1 cellular context compared by ENCODE assay signal in the genomic region with DNA sequence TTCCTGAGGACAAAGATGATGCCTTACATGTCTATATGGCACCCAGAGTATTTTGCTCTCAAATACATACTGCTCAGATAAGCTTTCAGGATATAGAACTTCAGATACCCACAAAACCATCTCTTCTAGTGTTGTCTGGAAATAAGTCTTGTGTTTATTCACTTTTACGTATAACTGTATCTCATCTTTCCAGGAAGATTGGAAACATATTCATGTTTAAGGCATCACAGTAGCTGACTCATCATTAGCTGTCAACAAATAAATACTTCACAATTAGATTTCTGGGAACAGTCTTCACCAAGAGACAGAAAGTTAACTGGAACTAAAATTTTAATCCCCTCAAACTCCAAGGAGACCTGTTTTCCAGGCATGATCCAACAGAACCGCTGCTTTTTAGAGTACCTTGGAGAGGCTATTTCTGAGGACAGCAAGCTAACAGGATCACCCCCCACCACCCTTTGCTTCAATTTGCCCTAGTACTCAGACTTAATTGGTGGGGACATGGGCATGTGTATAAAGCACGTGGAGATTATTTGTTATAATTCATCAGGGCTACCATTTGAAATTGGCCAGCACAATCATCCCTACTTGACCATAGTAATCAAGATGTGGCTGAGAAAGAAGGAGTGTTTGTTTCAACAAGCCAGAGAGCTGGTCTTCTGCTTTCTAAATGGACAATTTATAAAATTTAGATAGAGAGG.
TF ChIP-seq lines count a peak whose summit lies in the region.

No MANE protein-coding gene starts in this region.

TF ChIP-seq in HCT116, 20 proteins besides CTCF, POLR2A, EP300 and RAD21 (continued from another document):
- TF ChIP-seq, protein P1, sequence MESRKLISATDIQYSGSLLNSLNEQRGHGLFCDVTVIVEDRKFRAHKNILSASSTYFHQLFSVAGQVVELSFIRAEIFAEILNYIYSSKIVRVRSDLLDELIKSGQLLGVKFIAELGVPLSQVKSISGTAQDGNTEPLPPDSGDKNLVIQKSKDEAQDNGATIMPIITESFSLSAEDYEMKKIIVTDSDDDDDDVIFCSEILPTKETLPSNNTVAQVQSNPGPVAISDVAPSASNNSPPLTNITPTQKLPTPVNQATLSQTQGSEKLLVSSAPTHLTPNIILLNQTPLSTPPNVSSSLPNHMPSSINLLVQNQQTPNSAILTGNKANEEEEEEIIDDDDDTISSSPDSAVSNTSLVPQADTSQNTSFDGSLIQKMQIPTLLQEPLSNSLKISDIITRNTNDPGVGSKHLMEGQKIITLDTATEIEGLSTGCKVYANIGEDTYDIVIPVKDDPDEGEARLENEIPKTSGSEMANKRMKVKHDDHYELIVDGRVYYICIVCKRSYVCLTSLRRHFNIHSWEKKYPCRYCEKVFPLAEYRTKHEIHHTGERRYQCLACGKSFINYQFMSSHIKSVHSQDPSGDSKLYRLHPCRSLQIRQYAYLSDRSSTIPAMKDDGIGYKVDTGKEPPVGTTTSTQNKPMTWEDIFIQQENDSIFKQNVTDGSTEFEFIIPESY (IDR thresholded peaks at IDR 0.05; ENCODE audit: extremely low read depth, insufficient replicate concordance, low read length) = no peak
- TF ChIP-seq CEBPB (IDR thresholded peaks at IDR 0.05; ENCODE audit: low read depth) (no peak), YY1 (IDR thresholded peaks at IDR 0.05; ENCODE audit: extremely low read depth, insufficient replicate concordance, low read depth, low read length) (no peak), JUND (IDR thresholded peaks at IDR 0.05) (no peak), CBX3 (IDR thresholded peaks at IDR 0.05; ENCODE audit: low read depth) (no peak), ZFX (IDR thresholded peaks at IDR 0.05) (no peak), ELF1 (IDR thresholded peaks at IDR 0.05; ENCODE audit: borderline replicate concordance, low read depth) (no peak), EZH2phosphoT487 (IDR thresholded peaks at IDR 0.05; ENCODE audit: borderline replicate concordance) (no peak)
